ENCODE assay signal across 21 cellular contexts in genomic region chr14:56998728-56999127, GRCh38.
"Had no signal": no experiment of that assay in that cellular context is flagged by ENCODE, and none has a peak within 500 bp of the region (broad histone marks: within the 10 kb centered on the region; RNA-seq: fewer than 3 reads in every experiment).

No MANE protein-coding gene starts in this region.

- H3K9me3 ChIP-seq: gastrocnemius medialis, heart right ventricle, psoas muscle, right lobe of liver, tibial nerve had no signal

- ATAC-seq: activated T-helper 17 cell treated with anti-CD3 and anti-CD28 coated beads, Interleukin-2, amount 50 U/mL, for 72 hours; effector memory CD8-positive, alpha-beta T cell; gastrocnemius medialis; heart right ventricle; left ventricle myocardium superior; natural killer cell; psoas muscle; right lobe of liver had no signal

- H3K27ac ChIP-seq: epithelial cell of prostate, gastrocnemius medialis, heart right ventricle, psoas muscle, right lobe of liver, tibial nerve had no signal

- FAIRE-seq: astrocyte had no signal

- H3K4me2 ChIP-seq: smooth muscle cell had no signal

- H3K27me3 ChIP-seq: gastrocnemius medialis, right lobe of liver, tibial nerve had no signal

- H3K4me3 ChIP-seq: gastrocnemius medialis, heart right ventricle, psoas muscle, right lobe of liver, smooth muscle cell, tibial nerve had no signal

- H3K36me3 ChIP-seq: gastrocnemius medialis, heart right ventricle, right lobe of liver, tibial nerve had no signal

- H3K4me1 ChIP-seq: gastrocnemius medialis, heart right ventricle, psoas muscle, right lobe of liver, tibial nerve had no signal

- DNase-seq: activated CD4-positive, alpha-beta T cell treated with anti-CD3 and anti-CD28 coated beads, Interleukin-2, amount 50 U/mL, for 48 hours; activated CD4-positive, CD25-positive, alpha-beta regulatory T cell treated with anti-CD3 and anti-CD28 coated beads, Interleukin-2, amount 50 U/mL, for 72 hours; activated naive CD4-positive, alpha-beta T cell treated with anti-CD3 and anti-CD28 coated beads for 36 hours; dermis blood vessel endothelial cell; effector memory CD8-positive, alpha-beta T cell; gastrocnemius medialis; heart right ventricle; left ventricle myocardium superior; natural killer cell; nucleus accumbens; psoas muscle; right lobe of liver; stimulated activated CD4-positive, alpha-beta T cell treated with anti-CD3 and anti-CD28 coated beads, Interleukin-4, amount 100 ng/mL, for 4 hours; stimulated activated CD8-positive, alpha-beta memory T cell treated with anti-CD3 and anti-CD28 coated beads, Interleukin-4, amount 100 ng/mL, for 48 hours; stimulated activated naive CD4-positive, alpha-beta T cell treated with Interleukin-2 at 50 U/mL for 16 hours; substantia nigra had no signal
